9 cellular contexts compared by ENCODE assay signal in genomic region chr9:105883847-105884246, GRCh38.
DNase-seq lines count a peak whose midpoint lies in the region; ATAC-seq and TF ChIP-seq lines count a peak whose summit lies in the region.
"Had no signal": no experiment of that assay in that cellular context is flagged by ENCODE, and none has a peak within 500 bp of the region (broad histone marks: within the 10 kb centered on the region; RNA-seq: fewer than 3 reads in every experiment).

No MANE protein-coding gene starts in this region.

- H3K27ac Mint-ChIP-seq in T-helper 1 cell treated with Interleukin-12 subunit alpha and Interleukin-12 subunit beta and Interleukin-4 antibody, amounts not matched to agents 30 μg/mL and 1 μg/mL, for 36 hours: peak overlapping the region; percentile 82
- no peak overlapping the region for H3K27ac Mint-ChIP-seq in CD4-positive, alpha-beta memory T cell

- peak; percentile 96 for ATAC-seq in GM18502 (IDR thresholded peaks at IDR 0.05; ENCODE audit: poor library complexity, unreplicated experiment)
- peak; percentile 78 for ATAC-seq in HG03135 (IDR thresholded peaks at IDR 0.05; ENCODE audit: unreplicated experiment)

- H3K4me1 ChIP-seq in CD4-positive, alpha-beta memory T cell (ENCODE audit: insufficient read depth, low read length): no peaks in the 10 kb centered on the region

- peaks cover 21% of the 10 kb centered on the region for H3K4me1 Mint-ChIP-seq in T-helper 1 cell treated with Interleukin-12 subunit alpha and Interleukin-12 subunit beta and Interleukin-4 antibody, amounts not matched to agents 30 μg/mL and 1 μg/mL, for 36 hours (ENCODE audit: low read depth)
- H3K4me1 Mint-ChIP-seq in CD4-positive, alpha-beta memory T cell: peaks cover 0 to 5% (median 2%) of the 10 kb centered on the region in 4 donors

- no peak overlapping the region for H3K4me3 ChIP-seq in CD4-positive, alpha-beta memory T cell (ENCODE audit: low read length in 2 of 2)

- H3K27ac ChIP-seq in CD4-positive, alpha-beta memory T cell (ENCODE audit: low read depth, low read length): no peak overlapping the region

- CTCF ChIA-PET in CD4-positive, alpha-beta memory T cell (lab: Charles Lee; ENCODE audit: partially characterized antibody): interaction anchor here (0.6 to 1.5 kb wide), 6 partner anchors 9 to 871 kb away, joined by 3 to 5 read pairs (median 3); no protein-coding TSS in a partner anchor
- CTCF ChIA-PET in HEK293T (lab: Yijun Ruan, JAX): interaction anchor here (0.6 kb wide), 2 partner anchors 186 to 188 kb away, joined by 3 to 4 read pairs; no protein-coding TSS in a partner anchor

- H3K36me3 Mint-ChIP-seq in T-helper 1 cell treated with Interleukin-12 subunit alpha and Interleukin-12 subunit beta and Interleukin-4 antibody, amounts not matched to agents 30 μg/mL and 1 μg/mL, for 36 hours (ENCODE audit: low read depth): peaks cover 1% of the 10 kb centered on the region
- H3K36me3 Mint-ChIP-seq in CD4-positive, alpha-beta memory T cell: no peaks in the 10 kb centered on the region

- peaks cover 21% of the 10 kb centered on the region for H3K27me3 Mint-ChIP-seq in T-helper 1 cell treated with Interleukin-12 subunit alpha and Interleukin-12 subunit beta and Interleukin-4 antibody, amounts not matched to agents 30 μg/mL and 1 μg/mL, for 36 hours (ENCODE audit: low read depth)
- H3K27me3 Mint-ChIP-seq in CD4-positive, alpha-beta memory T cell: peaks cover 0 to 3% of the 10 kb centered on the region in 2 donors

- no peak for TF ChIP-seq CTCF in GM20000 (IDR thresholded peaks at IDR 0.05; ENCODE audit: extremely low read depth, missing control alignments)

- no peaks in the 10 kb centered on the region for H3K9me3 ChIP-seq in CD4-positive, alpha-beta memory T cell (ENCODE audit: control insufficient read depth in 1 of 2, low read length in 2 of 2)

- H3K4me3 Mint-ChIP-seq in T-helper 1 cell treated with Interleukin-12 subunit alpha and Interleukin-12 subunit beta and Interleukin-4 antibody, amounts not matched to agents 30 μg/mL and 1 μg/mL, for 36 hours: peak overlapping the region; percentile 65
- no peak overlapping the region for H3K4me3 Mint-ChIP-seq in CD4-positive, alpha-beta memory T cell

- no peaks in the 10 kb centered on the region for H3K27me3 ChIP-seq in CD4-positive, alpha-beta memory T cell (ENCODE audit: insufficient read depth, low read length)

- H3K36me3 ChIP-seq in CD4-positive, alpha-beta memory T cell (ENCODE audit: insufficient read depth, low read length): no peaks in the 10 kb centered on the region

- POLR2A ChIA-PET in CD4-positive, alpha-beta memory T cell (lab: Charles Lee; ENCODE audit: partially characterized antibody): no interaction called here
- POLR2A ChIA-PET in HEK293T (lab: Yijun Ruan, JAX): no interaction called here

- H3K9me3 Mint-ChIP-seq in T-helper 1 cell treated with Interleukin-12 subunit alpha and Interleukin-12 subunit beta and Interleukin-4 antibody, amounts not matched to agents 30 μg/mL and 1 μg/mL, for 36 hours: no peaks in the 10 kb centered on the region
- no peaks in the 10 kb centered on the region for H3K9me3 Mint-ChIP-seq in CD4-positive, alpha-beta memory T cell

- DNase-seq in GM20000 (ENCODE audit: low spot score) (peak; percentile 46), HEK293T (ENCODE audit: extremely low spot score) (no peak), D341Med (ENCODE audit: low spot score) (no peak)
- no peak for DNase-seq in CD4-positive, alpha-beta memory T cell
- DNase-seq in activated CD8-positive, alpha-beta memory T cell treated with anti-CD3 and anti-CD28 coated beads for 24 hours: no peak
- DNase-seq: NCI-H1048 had no signal

- intact Hi-C loops in CD4-positive, alpha-beta memory T cell (cut with micrococcal nuclease): no loop called here

TF ChIP-seq in HEK293T, 16 proteins besides CTCF, POLR2A, EP300 and RAD21:
- TF ChIP-seq FOXA1 (IDR thresholded peaks at IDR 0.05) (no peak), ZNF384 (IDR thresholded peaks at IDR 0.05) (no peak), LEF1 (IDR thresholded peaks at IDR 0.05; ENCODE audit: borderline replicate concordance) (no peak), PKNOX1 (IDR thresholded peaks at IDR 0.05) (no peak), HDGF (IDR thresholded peaks at IDR 0.05; ENCODE audit: borderline replicate concordance) (no peak), ELF4 (IDR thresholded peaks at IDR 0.05) (no peak), FOXM1 (IDR thresholded peaks at IDR 0.05; ENCODE audit: borderline replicate concordance) (no peak), SUZ12 (IDR thresholded peaks at IDR 0.05) (no peak), BHLHE40 (IDR thresholded peaks at IDR 0.05; ENCODE audit: borderline replicate concordance) (no peak), CTBP1 (IDR thresholded peaks at IDR 0.05; ENCODE audit: borderline replicate concordance) (no peak), NFRKB (IDR thresholded peaks at IDR 0.05) (no peak), TARDBP (IDR thresholded peaks at IDR 0.05) (no peak), L3MBTL2 (conservative IDR thresholded peaks at IDR 0.05) (no peak), SP1 (IDR thresholded peaks at IDR 0.05) (no peak), FOXK2 (IDR thresholded peaks at IDR 0.05) (no peak), ARNT (IDR thresholded peaks at IDR 0.05) (no peak)
